In the genomic region with DNA sequence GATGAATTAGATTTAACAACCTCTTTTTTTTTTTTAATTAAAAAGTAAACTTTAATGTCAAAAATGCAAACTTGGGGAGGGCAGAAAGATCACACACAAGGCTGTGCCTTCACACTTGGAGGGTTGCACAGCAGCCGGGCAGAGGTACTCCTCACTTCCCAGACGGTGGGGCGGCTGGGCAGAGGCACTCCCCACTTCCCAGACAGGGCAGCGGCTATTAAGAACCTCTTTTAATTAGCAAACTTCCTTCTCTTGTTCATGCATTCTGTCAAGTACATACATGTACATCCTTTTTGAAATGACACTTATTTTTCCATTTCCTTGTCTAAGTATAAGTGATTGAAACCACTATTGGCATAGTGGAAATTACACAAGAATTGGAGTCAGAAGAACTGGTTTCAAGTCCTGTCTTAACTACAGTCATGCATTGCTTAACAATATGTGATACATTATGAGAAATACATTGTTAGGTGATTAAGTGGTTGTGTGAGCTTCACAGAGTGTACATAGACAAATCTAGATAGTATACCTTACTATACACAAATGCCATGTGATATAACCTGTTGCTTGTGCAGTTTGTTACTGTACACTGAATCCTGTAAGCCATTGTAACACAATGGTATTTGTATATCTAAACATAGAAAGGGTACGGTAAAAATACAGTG, we compare ENCODE assay signal across 1 cellular context.
TF ChIP-seq lines count a peak whose summit lies in the region.

No MANE protein-coding gene starts in this region.

TF ChIP-seq in GM12878, 131 proteins besides CTCF, POLR2A, EP300 and RAD21:
- TF ChIP-seq, protein P1, sequence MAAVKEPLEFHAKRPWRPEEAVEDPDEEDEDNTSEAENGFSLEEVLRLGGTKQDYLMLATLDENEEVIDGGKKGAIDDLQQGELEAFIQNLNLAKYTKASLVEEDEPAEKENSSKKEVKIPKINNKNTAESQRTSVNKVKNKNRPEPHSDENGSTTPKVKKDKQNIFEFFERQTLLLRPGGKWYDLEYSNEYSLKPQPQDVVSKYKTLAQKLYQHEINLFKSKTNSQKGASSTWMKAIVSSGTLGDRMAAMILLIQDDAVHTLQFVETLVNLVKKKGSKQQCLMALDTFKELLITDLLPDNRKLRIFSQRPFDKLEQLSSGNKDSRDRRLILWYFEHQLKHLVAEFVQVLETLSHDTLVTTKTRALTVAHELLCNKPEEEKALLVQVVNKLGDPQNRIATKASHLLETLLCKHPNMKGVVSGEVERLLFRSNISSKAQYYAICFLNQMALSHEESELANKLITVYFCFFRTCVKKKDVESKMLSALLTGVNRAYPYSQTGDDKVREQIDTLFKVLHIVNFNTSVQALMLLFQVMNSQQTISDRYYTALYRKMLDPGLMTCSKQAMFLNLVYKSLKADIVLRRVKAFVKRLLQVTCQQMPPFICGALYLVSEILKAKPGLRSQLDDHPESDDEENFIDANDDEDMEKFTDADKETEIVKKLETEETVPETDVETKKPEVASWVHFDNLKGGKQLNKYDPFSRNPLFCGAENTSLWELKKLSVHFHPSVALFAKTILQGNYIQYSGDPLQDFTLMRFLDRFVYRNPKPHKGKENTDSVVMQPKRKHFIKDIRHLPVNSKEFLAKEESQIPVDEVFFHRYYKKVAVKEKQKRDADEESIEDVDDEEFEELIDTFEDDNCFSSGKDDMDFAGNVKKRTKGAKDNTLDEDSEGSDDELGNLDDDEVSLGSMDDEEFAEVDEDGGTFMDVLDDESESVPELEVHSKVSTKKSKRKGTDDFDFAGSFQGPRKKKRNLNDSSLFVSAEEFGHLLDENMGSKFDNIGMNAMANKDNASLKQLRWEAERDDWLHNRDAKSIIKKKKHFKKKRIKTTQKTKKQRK (IDR thresholded peaks at IDR 0.05; ENCODE audit: low read depth, low read length), result no peak
- no peak for TF ChIP-seq HDGF (IDR thresholded peaks at IDR 0.05)
- no peak for TF ChIP-seq JUNB (IDR thresholded peaks at IDR 0.05)
